ENCODE assay signal across 1 cellular context in genomic region chr10:133245439-133246235, GRCh38.
A peak's percentile ranks its signal among the peaks of the same experiment; 100 is the strongest.
TF ChIP-seq lines count a peak whose summit lies in the region.

No MANE protein-coding gene starts in this region.

TF ChIP-seq in K562, 482 proteins besides CTCF, POLR2A, EP300 and RAD21 (continued from another document and continues in another):
- TF ChIP-seq GTF3C2 (IDR thresholded peaks at IDR 0.05; ENCODE audit: borderline replicate concordance, extremely low read depth, insufficient read length), result no peak
- peak; percentile 69; the same call in 1 of the 2 replicates for TF ChIP-seq NCOA1 (IDR thresholded peaks at IDR 0.05; ENCODE audit: low read depth)
- no peak for TF ChIP-seq CREBBP (IDR thresholded peaks at IDR 0.05; ENCODE audit: low read depth, low read length)
- no peak for TF ChIP-seq ZNF717 (CRISPR knock-in tag; IDR thresholded peaks at IDR 0.05)
- TF ChIP-seq CBX8 (IDR thresholded peaks at IDR 0.05; ENCODE audit: borderline replicate concordance, extremely low read depth, low read depth, low read length, poor library complexity, severe bottlenecking), result no peak
- TF ChIP-seq TBL1XR1 (IDR thresholded peaks at IDR 0.05; ENCODE audit: low read length in 2 of 2), result peak in 1 of 2 experiments; percentile 65; a peak in 2 of 4 replicates
- TF ChIP-seq TARDBP (IDR thresholded peaks at IDR 0.05), result no peak
- no peak for TF ChIP-seq ARHGAP35 (IDR thresholded peaks at IDR 0.05; ENCODE audit: partially characterized antibody)
- TF ChIP-seq ZFP91 (CRISPR knock-in tag; IDR thresholded peaks at IDR 0.05), result no peak
- no peak for TF ChIP-seq PCBP1 (IDR thresholded peaks at IDR 0.05; ENCODE audit: low read depth, low read length, poor library complexity, severe bottlenecking)
- TF ChIP-seq MYC (IDR thresholded peaks at IDR 0.05; ENCODE audit: low read depth, low read length), result peak; percentile 51; the same call in 1 of the 2 replicates
- TF ChIP-seq MYC (CRISPR knock-in tag; IDR thresholded peaks at IDR 0.05; ENCODE audit: borderline replicate concordance, low read depth), result no peak
- no peak for TF ChIP-seq ZC3H11A (IDR thresholded peaks at IDR 0.05; ENCODE audit: low read depth, low read length)
- peak; percentile 96 for TF ChIP-seq VEZF1 (CRISPR knock-in tag; IDR thresholded peaks at IDR 0.05)
- TF ChIP-seq KLF16 (IDR thresholded peaks at IDR 0.05), result peak; percentile 86
- peak; percentile 71 for TF ChIP-seq NFIC (IDR thresholded peaks at IDR 0.05)
- TF ChIP-seq SRF (CRISPR knock-in tag; IDR thresholded peaks at IDR 0.05), result peak in 1 of 2 experiments; percentile 26; a peak in 1 of 4 replicates
- no peak for TF ChIP-seq SIRT6 (IDR thresholded peaks at IDR 0.05; ENCODE audit: low read depth, low read length)
- no peak for TF ChIP-seq MCM3 (IDR thresholded peaks at IDR 0.05)
- TF ChIP-seq POLR2G (IDR thresholded peaks at IDR 0.05; ENCODE audit: low read depth, low read length), result peak; percentile 63
- no peak for TF ChIP-seq ARID3A (IDR thresholded peaks at IDR 0.05; ENCODE audit: borderline replicate concordance, low read depth, low read length)
- TF ChIP-seq ILF3 (IDR thresholded peaks at IDR 0.05; ENCODE audit: borderline replicate concordance), result no peak
- no peak for TF ChIP-seq ELK3 (CRISPR knock-in tag; IDR thresholded peaks at IDR 0.05)
- TF ChIP-seq NFIX (CRISPR knock-in tag; IDR thresholded peaks at IDR 0.05; ENCODE audit: low read depth), result no peak
- no peak for TF ChIP-seq IRF2 (CRISPR knock-in tag; IDR thresholded peaks at IDR 0.05)
- TF ChIP-seq SAP30 (IDR thresholded peaks at IDR 0.05; ENCODE audit: borderline replicate concordance, insufficient read depth, low read depth, low read length, poor library complexity, severe bottlenecking), result no peak
- 0 out of 2 replicates have a peak, but pooled peaks have one; percentile 11 for TF ChIP-seq CBX5 (IDR thresholded peaks at IDR 0.05; ENCODE audit: borderline replicate concordance, low read depth)
- no peak for TF ChIP-seq ZZZ3 (IDR thresholded peaks at IDR 0.05)
- TF ChIP-seq ZNF133 (CRISPR knock-in tag; IDR thresholded peaks at IDR 0.05), result no peak
- TF ChIP-seq CXXC5 (CRISPR knock-in tag; IDR thresholded peaks at IDR 0.05), result peak; percentile 65
- TF ChIP-seq ZNF197 (CRISPR knock-in tag; IDR thresholded peaks at IDR 0.05; ENCODE audit: low read depth), result 0 out of 2 replicates have a peak, but pooled peaks have one; percentile 45
- no peak for TF ChIP-seq ZC3H4 (CRISPR knock-in tag; IDR thresholded peaks at IDR 0.05; ENCODE audit: borderline replicate concordance)
- TF ChIP-seq CREB1 (IDR thresholded peaks at IDR 0.05), result peak; percentile 43; the same call in 1 of the 2 replicates
- no peak for TF ChIP-seq CREB1 (CRISPR knock-in tag; IDR thresholded peaks at IDR 0.05)
- TF ChIP-seq CGGBP1 (CRISPR knock-in tag; IDR thresholded peaks at IDR 0.05), result no peak
- no peak for TF ChIP-seq KDM5B (IDR thresholded peaks at IDR 0.05; ENCODE audit: insufficient replicate concordance, low read depth, low read length)
- no peak for TF ChIP-seq SRSF3 (IDR thresholded peaks at IDR 0.05; ENCODE audit: insufficient read depth, low read length)
- TF ChIP-seq CCAR2 (IDR thresholded peaks at IDR 0.05; ENCODE audit: low read depth, low read length), result no peak
- TF ChIP-seq NCOA2 (IDR thresholded peaks at IDR 0.05; ENCODE audit: partially characterized antibody in 2 of 2), result no peak
- peak; percentile 31; the same call in 1 of the 2 replicates for TF ChIP-seq PML (IDR thresholded peaks at IDR 0.05; ENCODE audit: low read length)
- TF ChIP-seq ZMIZ1 (IDR thresholded peaks at IDR 0.05; ENCODE audit: low read depth in 2 of 2, low read length in 2 of 2), result no peak; a peak in 1 of 4 replicates
- TF ChIP-seq SMC3 (conservative IDR thresholded peaks at IDR 0.05; ENCODE audit: insufficient read depth, low read depth, low read length), result no peak
- TF ChIP-seq GATAD2B (IDR thresholded peaks at IDR 0.05; ENCODE audit: borderline replicate concordance), result peak; percentile 29; the same call in 1 of the 2 replicates
- no peak for TF ChIP-seq XRCC4 (IDR thresholded peaks at IDR 0.05; ENCODE audit: extremely low read depth, insufficient read depth, insufficient read length)
- TF ChIP-seq HLTF (IDR thresholded peaks at IDR 0.05), result no peak
- TF ChIP-seq KDM2B (CRISPR knock-in tag; IDR thresholded peaks at IDR 0.05), result no peak
- TF ChIP-seq FOXO4 (CRISPR knock-in tag; IDR thresholded peaks at IDR 0.05), result no peak
- TF ChIP-seq ZBED1 (IDR thresholded peaks at IDR 0.05), result no peak
- no peak for TF ChIP-seq ZNF274 (IDR thresholded peaks at IDR 0.05; ENCODE audit: borderline replicate concordance, low read depth, low read length)
- TF ChIP-seq EZH2 (IDR thresholded peaks at IDR 0.05; ENCODE audit: borderline replicate concordance, low read depth, low read length), result no peak
- TF ChIP-seq HSF4 (CRISPR knock-in tag; IDR thresholded peaks at IDR 0.05; ENCODE audit: borderline replicate concordance), result no peak
- TF ChIP-seq ZNF639 (CRISPR knock-in tag; conservative IDR thresholded peaks at IDR 0.05 in 1 of 2, IDR thresholded peaks at IDR 0.05 in 1 of 2), result peak in 1 of 2 experiments; percentile 55; a peak in 1 of 4 replicates
- no peak for TF ChIP-seq MCM7 (IDR thresholded peaks at IDR 0.05)
- no peak for TF ChIP-seq ZNF277 (CRISPR knock-in tag; IDR thresholded peaks at IDR 0.05; ENCODE audit: borderline replicate concordance)
